In the genomic region with DNA sequence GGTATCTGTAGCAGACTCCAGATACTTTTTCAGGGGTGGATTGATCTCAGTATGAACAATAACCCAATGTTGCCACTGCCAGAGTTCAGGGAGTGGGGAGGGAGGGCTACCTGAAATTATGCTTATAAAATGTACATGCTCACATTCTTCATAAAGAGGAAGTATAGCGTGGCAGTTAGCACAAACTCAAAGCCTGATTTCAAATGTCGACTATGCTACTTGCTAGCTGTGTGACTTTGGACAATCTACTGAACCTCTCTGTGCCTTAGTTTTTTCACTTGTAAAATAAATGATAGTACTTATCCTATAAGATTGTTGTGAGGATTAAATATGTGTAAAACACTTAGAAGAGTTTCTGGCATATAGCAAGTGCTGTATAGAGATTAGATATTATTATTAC, we compare ENCODE assay signal across 32 cellular contexts. TPM values are rescaled to one million over a fixed set of nuclear protein-coding genes. Genes with fewer than 3 reads are reported as not detected.
"Had no signal": no experiment of that assay in that cellular context is flagged by ENCODE, and none has a peak within 500 bp of the region (broad histone marks: within the 10 kb centered on the region; RNA-seq: fewer than 3 reads in every experiment).

No MANE protein-coding gene starts in this region.

- DNase-seq: activated CD4-positive, alpha-beta memory T cell treated with anti-CD3 and anti-CD28 coated beads for 36 hours; activated CD4-positive, alpha-beta T cell treated with anti-CD3 and anti-CD28 coated beads for 36 hours; activated CD4-positive, alpha-beta T cell treated with anti-CD3 and anti-CD28 coated beads, Interleukin-2, amount 10 ng/mL, durations not matched to agents 24 days and 14 days; activated CD4-positive, CD25-positive, alpha-beta regulatory T cell; activated CD4-positive, CD25-positive, alpha-beta regulatory T cell treated with anti-CD3 and anti-CD28 coated beads, Interleukin-2, amount 50 U/mL, for 72 hours; activated CD8-positive, alpha-beta memory T cell treated with anti-CD3 and anti-CD28 coated beads, Interleukin-2, amount 10 ng/mL, durations not matched to agents 7 days and 5 days; activated CD8-positive, alpha-beta memory T cell treated with anti-CD3 and anti-CD28 coated beads, Interleukin-2, amount 50 U/mL, for 4 hours; activated CD8-positive, alpha-beta T cell treated with anti-CD3 and anti-CD28 coated beads, Interleukin-2, amount 10 ng/mL, durations not matched to agents 7 days and 5 days; activated effector memory CD4-positive, alpha-beta T cell treated with anti-CD3 and anti-CD28 coated beads, Interleukin-2, amount 50 U/mL, for 16 hours; activated naive CD4-positive, alpha-beta T cell treated with anti-CD3 and anti-CD28 coated beads for 36 hours; activated naive CD8-positive, alpha-beta T cell treated with anti-CD3 and anti-CD28 coated beads for 36 hours; activated naive CD8-positive, alpha-beta T cell treated with anti-CD3 and anti-CD28 coated beads, Interleukin-2, amount 50 U/mL, for 24 hours; activated T-cell treated with anti-CD3 and anti-CD28 coated beads, Interleukin-2, amount 50 U/mL, for 1 hour; activated T-cell treated with anti-CD3 and anti-CD28 coated beads, Interleukin-2, amount 50 U/mL, for 48 hours; adrenal gland; amygdala; aorta; body of pancreas; caudate nucleus; cortex of kidney; dermis blood vessel endothelial cell; effector CD4-positive, alpha-beta T cell; effector memory CD8-positive, alpha-beta T cell; erythroblast; foreskin keratinocyte; gastrocnemius medialis; glutamatergic neuron; heart left ventricle; T-helper 2 cell had no signal

- FAIRE-seq: colon had no signal

- ATAC-seq: activated CD4-positive, alpha-beta T cell treated with anti-CD3 and anti-CD28 coated beads for 36 hours; activated CD8-positive, alpha-beta memory T cell treated with anti-CD3 and anti-CD28 coated beads, Interleukin-2, amount 10 ng/mL, durations not matched to agents 7 days and 5 days; activated CD8-positive, alpha-beta T cell treated with anti-CD3 and anti-CD28 coated beads, Interleukin-2, amount 10 ng/mL, durations not matched to agents 7 days and 5 days; activated naive CD8-positive, alpha-beta T cell treated with anti-CD3 and anti-CD28 coated beads, Interleukin-2, amount 50 U/mL, for 24 hours; body of pancreas; effector memory CD8-positive, alpha-beta T cell; foreskin keratinocyte; gastrocnemius medialis; heart left ventricle had no signal

- H3K27me3 ChIP-seq: adrenal gland, body of pancreas, esophagus muscularis mucosa, gastrocnemius medialis, heart left ventricle had no signal

- H3K9me3 ChIP-seq: adrenal gland, body of pancreas, esophagus muscularis mucosa, gastrocnemius medialis, heart left ventricle had no signal

- H3K27ac ChIP-seq: adrenal gland, body of pancreas, esophagus muscularis mucosa, foreskin keratinocyte, gastrocnemius medialis, heart left ventricle had no signal

- H3K36me3 ChIP-seq: adrenal gland, esophagus muscularis mucosa, gastrocnemius medialis, heart left ventricle had no signal

- H3K4me3 ChIP-seq: adrenal gland, body of pancreas, esophagus muscularis mucosa, gastrocnemius medialis, heart left ventricle had no signal

- H3K4me1 ChIP-seq: adrenal gland, esophagus muscularis mucosa, foreskin keratinocyte, heart left ventricle had no signal

RNA-seq across cellular contexts. Expression of gene POU2AF1, which starts 26.5 kb away (rescaled TPM):
- total RNA-seq: chondrocyte, dermis blood vessel endothelial cell, foreskin keratinocyte had no signal
- polyA plus RNA-seq: foreskin keratinocyte had no signal
